ENCODE assay signal across 9 cellular contexts in genomic region chr5:122726990-122727616, GRCh38. TPM values are rescaled to one million over a fixed set of nuclear protein-coding genes. Genes with fewer than 3 reads are reported as not detected.
DNase-seq lines count a peak whose midpoint lies in the region; ATAC-seq and TF ChIP-seq lines count a peak whose summit lies in the region.
"Had no signal": no experiment of that assay in that cellular context is flagged by ENCODE, and none has a peak within 500 bp of the region (broad histone marks: within the 10 kb centered on the region; RNA-seq: fewer than 3 reads in every experiment).

No MANE protein-coding gene starts in this region.

- H3K36me3 Mint-ChIP-seq in natural killer cell, result no peaks in the 10 kb centered on the region

- no peak overlapping the region for H3K4me3 Mint-ChIP-seq in natural killer cell

- intact Hi-C loops in natural killer cell (cut with micrococcal nuclease), result no loop called here

- no peaks in the 10 kb centered on the region for H3K4me1 Mint-ChIP-seq in natural killer cell

- ATAC-seq in GM21381 (IDR thresholded peaks at IDR 0.05; ENCODE audit: unreplicated experiment) (peak; percentile 49), HG03521 (IDR thresholded peaks at IDR 0.05; ENCODE audit: unreplicated experiment) (peak; percentile 36), esophagus mucosa (peak; percentile 73), natural killer cell (no peak), GM19467 (IDR thresholded peaks at IDR 0.05; ENCODE audit: unreplicated experiment) (no peak)

- peaks cover 10 to 11% of the 10 kb centered on the region in 2 donors for H3K27me3 Mint-ChIP-seq in natural killer cell (ENCODE audit: low read depth in 2 of 2)

- no peak overlapping the region for H3K4me3 ChIP-seq in AG10803 (ENCODE audit: low read length)

- H3K9me3 Mint-ChIP-seq in natural killer cell, result peaks cover 2% of the 10 kb centered on the region in 2 donors

- peak; percentile 75 for DNase-seq in AG10803 (ENCODE audit: low read depth)
- DNase-seq in activated T-cell treated with anti-CD3 and anti-CD28 coated beads, Interleukin-2, amount 50 U/mL, for 1 hour, result no peak
- no peak for DNase-seq in natural killer cell
- DNase-seq in globus pallidus (ENCODE audit: low spot score), result no peak
- DNase-seq: Calu3 had no signal

- no peak for TF ChIP-seq CTCF in AG10803 (conservative IDR thresholded peaks at IDR 0.05; ENCODE audit: low read length)
- TF ChIP-seq CTCF in natural killer cell (IDR thresholded peaks at IDR 0.05), result no peak

- H3K27ac Mint-ChIP-seq in natural killer cell, result no peak overlapping the region

RNA-seq across cellular contexts. Expression of gene SNX2, which starts 47.8 kb away (rescaled TPM):
- total RNA-seq in esophagus mucosa (40.4 TPM), natural killer cell (10 to 100 TPM; 47.9 to 57.4 (median 53.2) TPM)

Comparison
In these comparisons a context has a peak if more than half of its experiments do, and no peak if none do; other contexts are left out.
1. ATAC-seq: peak in GM21381 (single experiment), HG03521 (single experiment) and esophagus mucosa (single experiment); none in natural killer cell (0 of 3) and GM19467 (single experiment).